ENCODE assay signal across 1 cellular context in genomic region chr20:35539756-35540212, GRCh38.
TF ChIP-seq lines count a peak whose summit lies in the region.

No MANE protein-coding gene starts in this region.

TF ChIP-seq in GM12878, 131 proteins besides CTCF, POLR2A, EP300 and RAD21 (continues in another document):
- TF ChIP-seq MEF2B (IDR thresholded peaks at IDR 0.05; ENCODE audit: partially characterized antibody, poor library complexity, severe bottlenecking) (no peak), CREM (IDR thresholded peaks at IDR 0.05; ENCODE audit: low read depth) (no peak), CHD1 (IDR thresholded peaks at IDR 0.05; ENCODE audit: low read depth, low read length) (no peak), HCFC1 (IDR thresholded peaks at IDR 0.05; ENCODE audit: low read length) (no peak), SP1 (IDR thresholded peaks at IDR 0.05; ENCODE audit: low read depth, low read length) (peak; percentile 85), SUZ12 (IDR thresholded peaks at IDR 0.05; ENCODE audit: unreplicated experiment) (no peak), NFYA (IDR thresholded peaks at IDR 0.05; ENCODE audit: borderline replicate concordance, low read depth, low read length) (peak; percentile 47; the same call in 1 of the 2 replicates), ASH2L (IDR thresholded peaks at IDR 0.05; ENCODE audit: borderline replicate concordance, low read depth) (no peak), FOS (IDR thresholded peaks at IDR 0.05; ENCODE audit: borderline replicate concordance, extremely low read depth, insufficient read length) (no peak), POLR2AphosphoS5 (IDR thresholded peaks at IDR 0.05; ENCODE audit: low read length) (peak; percentile 49; the same call in 1 of the 2 replicates), HDGF (IDR thresholded peaks at IDR 0.05) (no peak), SMAD1 (IDR thresholded peaks at IDR 0.05; ENCODE audit: low read depth, partially characterized antibody) (peak; percentile 59), DPF2 (IDR thresholded peaks at IDR 0.05) (peak; percentile 73), YY1 (IDR thresholded peaks at IDR 0.05; ENCODE audit: low read depth, low read length) (no peak), TCF7 (IDR thresholded peaks at IDR 0.05; ENCODE audit: borderline replicate concordance) (no peak), RFX5 (IDR thresholded peaks at IDR 0.05; ENCODE audit: low read depth, low read length) (peak; percentile 70), BCL11A (IDR thresholded peaks at IDR 0.05; ENCODE audit: low read depth, low read length) (no peak), MLLT1 (IDR thresholded peaks at IDR 0.05) (0 out of 2 replicates have a peak, but pooled peaks have one; percentile 25), CHD2 (IDR thresholded peaks at IDR 0.05; ENCODE audit: borderline replicate concordance, low read depth, low read length) (peak; percentile 79; the same call in 1 of the 2 replicates), KDM1A (IDR thresholded peaks at IDR 0.05; ENCODE audit: borderline replicate concordance) (no peak), BCL3 (IDR thresholded peaks at IDR 0.05; ENCODE audit: borderline replicate concordance, insufficient read depth, low read depth, low read length, poor library complexity, severe bottlenecking) (no peak), SPI1 (IDR thresholded peaks at IDR 0.05; ENCODE audit: borderline replicate concordance, insufficient read depth, low read depth, low read length) (peak; percentile 40; the same call in 1 of the 2 replicates), JUND (IDR thresholded peaks at IDR 0.05; ENCODE audit: low read depth, low read length) (no peak), TCF3 (IDR thresholded peaks at IDR 0.05; ENCODE audit: borderline replicate concordance, insufficient read depth, low read depth, low read length) (no peak), BMI1 (IDR thresholded peaks at IDR 0.05; ENCODE audit: borderline replicate concordance) (no peak), PBX3 (IDR thresholded peaks at IDR 0.05; ENCODE audit: insufficient replicate concordance, low read depth, low read length) (peak; percentile 95), RAD51 (IDR thresholded peaks at IDR 0.05) (peak; percentile 69), TCF12 (IDR thresholded peaks at IDR 0.05; ENCODE audit: low read depth, low read length) (no peak), NR2C2 (IDR thresholded peaks at IDR 0.05; ENCODE audit: borderline replicate concordance, control insufficient read depth, insufficient read length, low read depth) (no peak), ZNF384 (IDR thresholded peaks at IDR 0.05; ENCODE audit: borderline replicate concordance, low read depth, low read length) (no peak), HDAC6 (IDR thresholded peaks at IDR 0.05; ENCODE audit: unreplicated experiment) (no peak), WRNIP1 (IDR thresholded peaks at IDR 0.05; ENCODE audit: borderline replicate concordance, low read depth, low read length) (no peak), BACH1 (IDR thresholded peaks at IDR 0.05; ENCODE audit: borderline replicate concordance) (no peak), ATF7 (IDR thresholded peaks at IDR 0.05; ENCODE audit: low read depth) (0 out of 2 replicates have a peak, but pooled peaks have one; percentile 22), MTA3 (IDR thresholded peaks at IDR 0.05; ENCODE audit: borderline replicate concordance, low read length) (no peak), EED (IDR thresholded peaks at IDR 0.05; ENCODE audit: low read depth) (no peak), NBN (IDR thresholded peaks at IDR 0.05) (no peak), FOXK2 (IDR thresholded peaks at IDR 0.05) (peak; percentile 70), STAT3 (IDR thresholded peaks at IDR 0.05; ENCODE audit: low read depth, low read length) (no peak), PKNOX1 (IDR thresholded peaks at IDR 0.05) (peak; percentile 98), SRF (IDR thresholded peaks at IDR 0.05; ENCODE audit: low read depth in 2 of 2, low read length in 2 of 2) (no peak), CBX5 (IDR thresholded peaks at IDR 0.05; ENCODE audit: low read depth) (no peak), GATAD2B (conservative IDR thresholded peaks at IDR 0.05; ENCODE audit: low read depth) (no peak), SMC3 (IDR thresholded peaks at IDR 0.05; ENCODE audit: borderline replicate concordance, low read length) (no peak), RCOR1 (conservative IDR thresholded peaks at IDR 0.05; ENCODE audit: low read depth, low read length) (no peak), USF2 (IDR thresholded peaks at IDR 0.05; ENCODE audit: borderline replicate concordance, low read depth, low read length) (no peak), IKZF1 (conservative IDR thresholded peaks at IDR 0.05) (no peak)
- TF ChIP-seq, protein P1, sequence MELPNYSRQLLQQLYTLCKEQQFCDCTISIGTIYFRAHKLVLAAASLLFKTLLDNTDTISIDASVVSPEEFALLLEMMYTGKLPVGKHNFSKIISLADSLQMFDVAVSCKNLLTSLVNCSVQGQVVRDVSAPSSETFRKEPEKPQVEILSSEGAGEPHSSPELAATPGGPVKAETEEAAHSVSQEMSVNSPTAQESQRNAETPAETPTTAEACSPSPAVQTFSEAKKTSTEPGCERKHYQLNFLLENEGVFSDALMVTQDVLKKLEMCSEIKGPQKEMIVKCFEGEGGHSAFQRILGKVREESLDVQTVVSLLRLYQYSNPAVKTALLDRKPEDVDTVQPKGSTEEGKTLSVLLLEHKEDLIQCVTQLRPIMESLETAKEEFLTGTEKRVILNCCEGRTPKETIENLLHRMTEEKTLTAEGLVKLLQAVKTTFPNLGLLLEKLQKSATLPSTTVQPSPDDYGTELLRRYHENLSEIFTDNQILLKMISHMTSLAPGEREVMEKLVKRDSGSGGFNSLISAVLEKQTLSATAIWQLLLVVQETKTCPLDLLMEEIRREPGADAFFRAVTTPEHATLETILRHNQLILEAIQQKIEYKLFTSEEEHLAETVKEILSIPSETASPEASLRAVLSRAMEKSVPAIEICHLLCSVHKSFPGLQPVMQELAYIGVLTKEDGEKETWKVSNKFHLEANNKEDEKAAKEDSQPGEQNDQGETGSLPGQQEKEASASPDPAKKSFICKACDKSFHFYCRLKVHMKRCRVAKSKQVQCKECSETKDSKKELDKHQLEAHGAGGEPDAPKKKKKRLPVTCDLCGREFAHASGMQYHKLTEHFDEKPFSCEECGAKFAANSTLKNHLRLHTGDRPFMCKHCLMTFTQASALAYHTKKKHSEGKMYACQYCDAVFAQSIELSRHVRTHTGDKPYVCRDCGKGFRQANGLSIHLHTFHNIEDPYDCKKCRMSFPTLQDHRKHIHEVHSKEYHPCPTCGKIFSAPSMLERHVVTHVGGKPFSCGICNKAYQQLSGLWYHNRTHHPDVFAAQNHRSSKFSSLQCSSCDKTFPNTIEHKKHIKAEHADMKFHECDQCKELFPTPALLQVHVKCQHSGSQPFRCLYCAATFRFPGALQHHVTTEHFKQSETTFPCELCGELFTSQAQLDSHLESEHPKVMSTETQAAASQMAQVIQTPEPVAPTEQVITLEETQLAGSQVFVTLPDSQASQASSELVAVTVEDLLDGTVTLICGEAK (IDR thresholded peaks at IDR 0.05; ENCODE audit: borderline replicate concordance) = peak; percentile 61; the same call in 1 of the 2 replicates
- TF ChIP-seq, protein P2, sequence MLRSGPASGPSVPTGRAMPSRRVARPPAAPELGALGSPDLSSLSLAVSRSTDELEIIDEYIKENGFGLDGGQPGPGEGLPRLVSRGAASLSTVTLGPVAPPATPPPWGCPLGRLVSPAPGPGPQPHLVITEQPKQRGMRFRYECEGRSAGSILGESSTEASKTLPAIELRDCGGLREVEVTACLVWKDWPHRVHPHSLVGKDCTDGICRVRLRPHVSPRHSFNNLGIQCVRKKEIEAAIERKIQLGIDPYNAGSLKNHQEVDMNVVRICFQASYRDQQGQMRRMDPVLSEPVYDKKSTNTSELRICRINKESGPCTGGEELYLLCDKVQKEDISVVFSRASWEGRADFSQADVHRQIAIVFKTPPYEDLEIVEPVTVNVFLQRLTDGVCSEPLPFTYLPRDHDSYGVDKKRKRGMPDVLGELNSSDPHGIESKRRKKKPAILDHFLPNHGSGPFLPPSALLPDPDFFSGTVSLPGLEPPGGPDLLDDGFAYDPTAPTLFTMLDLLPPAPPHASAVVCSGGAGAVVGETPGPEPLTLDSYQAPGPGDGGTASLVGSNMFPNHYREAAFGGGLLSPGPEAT (IDR thresholded peaks at IDR 0.05; ENCODE audit: low read depth) = peak; percentile 47; the same call in 1 of the 2 replicates
- TF ChIP-seq, protein P3, sequence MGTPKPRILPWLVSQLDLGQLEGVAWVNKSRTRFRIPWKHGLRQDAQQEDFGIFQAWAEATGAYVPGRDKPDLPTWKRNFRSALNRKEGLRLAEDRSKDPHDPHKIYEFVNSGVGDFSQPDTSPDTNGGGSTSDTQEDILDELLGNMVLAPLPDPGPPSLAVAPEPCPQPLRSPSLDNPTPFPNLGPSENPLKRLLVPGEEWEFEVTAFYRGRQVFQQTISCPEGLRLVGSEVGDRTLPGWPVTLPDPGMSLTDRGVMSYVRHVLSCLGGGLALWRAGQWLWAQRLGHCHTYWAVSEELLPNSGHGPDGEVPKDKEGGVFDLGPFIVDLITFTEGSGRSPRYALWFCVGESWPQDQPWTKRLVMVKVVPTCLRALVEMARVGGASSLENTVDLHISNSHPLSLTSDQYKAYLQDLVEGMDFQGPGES (IDR thresholded peaks at IDR 0.05) = peak; percentile 57; the same call in 1 of the 2 replicates
- TF ChIP-seq, protein P4, sequence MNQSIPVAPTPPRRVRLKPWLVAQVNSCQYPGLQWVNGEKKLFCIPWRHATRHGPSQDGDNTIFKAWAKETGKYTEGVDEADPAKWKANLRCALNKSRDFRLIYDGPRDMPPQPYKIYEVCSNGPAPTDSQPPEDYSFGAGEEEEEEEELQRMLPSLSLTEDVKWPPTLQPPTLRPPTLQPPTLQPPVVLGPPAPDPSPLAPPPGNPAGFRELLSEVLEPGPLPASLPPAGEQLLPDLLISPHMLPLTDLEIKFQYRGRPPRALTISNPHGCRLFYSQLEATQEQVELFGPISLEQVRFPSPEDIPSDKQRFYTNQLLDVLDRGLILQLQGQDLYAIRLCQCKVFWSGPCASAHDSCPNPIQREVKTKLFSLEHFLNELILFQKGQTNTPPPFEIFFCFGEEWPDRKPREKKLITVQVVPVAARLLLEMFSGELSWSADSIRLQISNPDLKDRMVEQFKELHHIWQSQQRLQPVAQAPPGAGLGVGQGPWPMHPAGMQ (IDR thresholded peaks at IDR 0.05; ENCODE audit: borderline replicate concordance) = no peak
- TF ChIP-seq, protein P5, sequence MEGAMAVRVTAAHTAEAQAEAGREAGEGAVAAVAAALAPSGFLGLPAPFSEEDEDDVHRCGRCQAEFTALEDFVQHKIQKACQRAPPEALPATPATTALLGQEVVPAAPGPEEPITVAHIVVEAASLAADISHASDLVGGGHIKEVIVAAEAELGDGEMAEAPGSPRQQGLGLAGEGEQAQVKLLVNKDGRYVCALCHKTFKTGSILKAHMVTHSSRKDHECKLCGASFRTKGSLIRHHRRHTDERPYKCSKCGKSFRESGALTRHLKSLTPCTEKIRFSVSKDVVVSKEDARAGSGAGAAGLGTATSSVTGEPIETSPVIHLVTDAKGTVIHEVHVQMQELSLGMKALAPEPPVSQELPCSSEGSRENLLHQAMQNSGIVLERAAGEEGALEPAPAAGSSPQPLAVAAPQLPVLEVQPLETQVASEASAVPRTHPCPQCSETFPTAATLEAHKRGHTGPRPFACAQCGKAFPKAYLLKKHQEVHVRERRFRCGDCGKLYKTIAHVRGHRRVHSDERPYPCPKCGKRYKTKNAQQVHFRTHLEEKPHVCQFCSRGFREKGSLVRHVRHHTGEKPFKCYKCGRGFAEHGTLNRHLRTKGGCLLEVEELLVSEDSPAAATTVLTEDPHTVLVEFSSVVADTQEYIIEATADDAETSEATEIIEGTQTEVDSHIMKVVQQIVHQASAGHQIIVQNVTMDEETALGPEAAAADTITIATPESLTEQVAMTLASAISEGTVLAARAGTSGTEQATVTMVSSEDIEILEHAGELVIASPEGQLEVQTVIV (IDR thresholded peaks at IDR 0.05; ENCODE audit: borderline replicate concordance, partially characterized antibody) = peak; percentile 19
